In the genomic region with DNA sequence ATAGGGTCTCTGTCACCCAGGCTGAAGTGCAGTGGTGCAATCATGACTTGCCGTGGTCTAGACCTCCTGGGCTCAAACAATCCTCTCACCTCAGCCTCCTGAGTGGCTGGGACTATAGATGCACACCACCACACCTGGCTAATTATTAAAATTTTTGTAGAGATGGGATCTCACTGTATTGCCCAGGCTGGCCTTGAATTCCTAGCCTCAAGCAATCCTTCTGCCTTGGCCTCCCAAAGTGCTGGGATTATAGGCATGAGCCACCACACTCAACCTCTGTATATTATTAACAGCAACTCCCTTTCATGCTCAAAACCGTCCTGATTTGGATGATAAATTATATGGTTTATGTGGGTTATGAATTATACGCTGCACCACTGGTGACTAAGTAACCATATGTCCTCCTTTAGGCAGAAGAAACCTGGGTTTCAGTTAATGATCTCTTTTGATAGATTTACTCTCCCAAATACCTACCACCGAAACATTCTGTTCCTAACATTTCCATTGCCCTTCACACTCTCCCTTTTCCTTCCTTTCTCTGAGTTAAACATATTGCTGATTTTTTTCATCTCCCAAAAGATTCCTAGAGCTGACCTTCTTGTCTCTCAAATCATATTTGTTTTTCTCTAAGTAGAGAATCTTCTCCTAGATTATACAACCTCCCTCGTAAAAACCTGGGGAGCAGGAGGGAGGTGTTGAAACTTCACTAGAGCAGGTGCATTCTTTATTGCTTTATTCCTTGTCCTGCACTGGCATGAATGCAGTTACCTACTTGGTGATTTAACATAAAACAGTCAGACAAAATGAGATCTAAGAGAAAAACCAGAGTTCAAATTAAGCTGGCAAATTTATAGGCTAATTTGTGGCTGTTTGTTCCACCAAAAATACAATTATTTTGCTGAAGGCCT, we compare ENCODE assay signal across 10 cellular contexts. TPM values are rescaled to one million over a fixed set of nuclear protein-coding genes. Genes with fewer than 3 reads are reported as not detected.
DNase-seq lines count a peak whose midpoint lies in the region; ATAC-seq and TF ChIP-seq lines count a peak whose summit lies in the region.
"Had no signal": no experiment of that assay in that cellular context is flagged by ENCODE, and none has a peak within 500 bp of the region (broad histone marks: within the 10 kb centered on the region; RNA-seq: fewer than 3 reads in every experiment).

No MANE protein-coding gene starts in this region.

- peaks cover 3% of the 10 kb centered on the region for H3K4me1 Mint-ChIP-seq in activated naive CD8-positive, alpha-beta T cell (ENCODE audit: low read depth)
- H3K4me1 Mint-ChIP-seq in activated naive CD8-positive, alpha-beta T cell treated with anti-CD3 and anti-CD28 coated beads, Interleukin-2, amount 50 U/mL, for 24 hours = no peaks in the 10 kb centered on the region
- peaks cover 10% of the 10 kb centered on the region for H3K4me1 Mint-ChIP-seq in activated T-helper 2 cell treated with anti-CD3 and anti-CD28 coated beads, Interferon-gamma antibody, Interleukin-2, Interleukin-4, amounts not matched to agents 10 μg/mL and 5 μg/mL and 100 μg/mL, durations not matched to agents 14 hours and 24 hours and 36 hours (ENCODE audit: low read depth)
- peaks cover 3 to 5% (median 4%) of the 10 kb centered on the region in 3 donors for H3K4me1 Mint-ChIP-seq in naive B cell

- peak overlapping the region; percentile 50 for H3K27ac Mint-ChIP-seq in activated naive CD8-positive, alpha-beta T cell
- no peak overlapping the region for H3K27ac Mint-ChIP-seq in activated naive CD8-positive, alpha-beta T cell treated with anti-CD3 and anti-CD28 coated beads, Interleukin-2, amount 50 U/mL, for 24 hours
- H3K27ac Mint-ChIP-seq in activated T-helper 2 cell treated with anti-CD3 and anti-CD28 coated beads, Interferon-gamma antibody, Interleukin-2, Interleukin-4, amounts not matched to agents 10 μg/mL and 5 μg/mL and 100 μg/mL, durations not matched to agents 14 hours and 24 hours and 36 hours = peak overlapping the region; percentile 23
- peak overlapping the region in 4 of 6 donors; percentile 1 to 67 (median 22) for H3K27ac Mint-ChIP-seq in naive B cell

- intact Hi-C loops in activated T-helper 2 cell treated with anti-CD3 and anti-CD28 coated beads, Interferon-gamma antibody, Interleukin-2, Interleukin-4, amounts not matched to agents 10 μg/mL and 5 μg/mL and 100 μg/mL, durations not matched to agents 14 hours and 24 hours and 36 hours (cut with micrococcal nuclease) = no loop called here

- H3K4me3 Mint-ChIP-seq in activated naive CD8-positive, alpha-beta T cell = no peak overlapping the region
- no peak overlapping the region for H3K4me3 Mint-ChIP-seq in activated naive CD8-positive, alpha-beta T cell treated with anti-CD3 and anti-CD28 coated beads, Interleukin-2, amount 50 U/mL, for 24 hours
- no peak overlapping the region for H3K4me3 Mint-ChIP-seq in activated T-helper 2 cell treated with anti-CD3 and anti-CD28 coated beads, Interferon-gamma antibody, Interleukin-2, Interleukin-4, amounts not matched to agents 10 μg/mL and 5 μg/mL and 100 μg/mL, durations not matched to agents 14 hours and 24 hours and 36 hours (ENCODE audit: low read depth)
- no peak overlapping the region for H3K4me3 Mint-ChIP-seq in naive B cell

- no peak for DNase-seq in activated naive CD8-positive, alpha-beta T cell treated with anti-CD3 and anti-CD28 coated beads, Interleukin-2, amount 50 U/mL, for 24 hours
- DNase-seq in LNCaP clone FGC (ENCODE audit: low read depth) (peak; percentile 10), naive B cell (no peak), AML-193 (lab: John Stamatoyannopoulos, UW) (no peak)
- DNase-seq in activated T-helper 2 cell treated with anti-CD3 and anti-CD28 coated beads, Interferon-gamma antibody, Interleukin-2, Interleukin-4, amounts not matched to agents 10 μg/mL and 5 μg/mL and 100 μg/mL, durations not matched to agents 14 hours and 24 hours and 36 hours (ENCODE audit: low spot score) = no peak

- TF ChIP-seq CTCF in LNCaP clone FGC (IDR thresholded peaks at IDR 0.05; ENCODE audit: control insufficient read depth, extremely low read depth, insufficient read depth) = no peak

- ATAC-seq in activated naive CD8-positive, alpha-beta T cell treated with anti-CD3 and anti-CD28 coated beads, Interleukin-2, amount 50 U/mL, for 24 hours = no peak
- ATAC-seq in naive B cell (ENCODE audit: low read depth in 2 of 2) (no peak), GM18519 (IDR thresholded peaks at IDR 0.05; ENCODE audit: low FRiP score, unreplicated experiment) (no peak), HG03439 (IDR thresholded peaks at IDR 0.05; ENCODE audit: unreplicated experiment) (no peak)

- no peak overlapping the region for H3K4me3 ChIP-seq in LNCaP clone FGC (ENCODE audit: low read depth, low read length)

- no peaks in the 10 kb centered on the region for H3K27me3 Mint-ChIP-seq in activated naive CD8-positive, alpha-beta T cell
- H3K27me3 Mint-ChIP-seq in activated naive CD8-positive, alpha-beta T cell treated with anti-CD3 and anti-CD28 coated beads, Interleukin-2, amount 50 U/mL, for 24 hours = no peaks in the 10 kb centered on the region
- no peaks in the 10 kb centered on the region for H3K27me3 Mint-ChIP-seq in activated T-helper 2 cell treated with anti-CD3 and anti-CD28 coated beads, Interferon-gamma antibody, Interleukin-2, Interleukin-4, amounts not matched to agents 10 μg/mL and 5 μg/mL and 100 μg/mL, durations not matched to agents 14 hours and 24 hours and 36 hours (ENCODE audit: low read depth)
- no peaks in the 10 kb centered on the region for H3K27me3 Mint-ChIP-seq in naive B cell

- H3K9me3 Mint-ChIP-seq in activated naive CD8-positive, alpha-beta T cell (ENCODE audit: low read depth) = no peaks in the 10 kb centered on the region
- no peaks in the 10 kb centered on the region for H3K9me3 Mint-ChIP-seq in activated naive CD8-positive, alpha-beta T cell treated with anti-CD3 and anti-CD28 coated beads, Interleukin-2, amount 50 U/mL, for 24 hours
- no peaks in the 10 kb centered on the region for H3K9me3 Mint-ChIP-seq in activated T-helper 2 cell treated with anti-CD3 and anti-CD28 coated beads, Interferon-gamma antibody, Interleukin-2, Interleukin-4, amounts not matched to agents 10 μg/mL and 5 μg/mL and 100 μg/mL, durations not matched to agents 14 hours and 24 hours and 36 hours
- H3K9me3 Mint-ChIP-seq in naive B cell = no peaks in the 10 kb centered on the region

- peaks cover 7% of the 10 kb centered on the region for H3K36me3 Mint-ChIP-seq in activated naive CD8-positive, alpha-beta T cell
- H3K36me3 Mint-ChIP-seq in activated naive CD8-positive, alpha-beta T cell treated with anti-CD3 and anti-CD28 coated beads, Interleukin-2, amount 50 U/mL, for 24 hours (ENCODE audit: low read depth) = peaks cover 7% of the 10 kb centered on the region
- H3K36me3 Mint-ChIP-seq in activated T-helper 2 cell treated with anti-CD3 and anti-CD28 coated beads, Interferon-gamma antibody, Interleukin-2, Interleukin-4, amounts not matched to agents 10 μg/mL and 5 μg/mL and 100 μg/mL, durations not matched to agents 14 hours and 24 hours and 36 hours (ENCODE audit: low read depth) = peaks cover 41% of the 10 kb centered on the region
- H3K36me3 Mint-ChIP-seq in naive B cell = no peaks in the 10 kb centered on the region

RNA-seq across cellular contexts. Expression of a gene that starts 32.9 kb away (rescaled TPM):
- 49.2 and 53.7 TPM in 2 replicates for total RNA-seq in activated T-helper 2 cell treated with anti-CD3 and anti-CD28 coated beads, Interferon-gamma antibody, Interleukin-2, Interleukin-4, amounts not matched to agents 10 μg/mL and 5 μg/mL and 100 μg/mL, durations not matched to agents 14 hours and 24 hours and 36 hours
- 10 to 100 TPM in 4 of 6 donors, 1 to 10 TPM in 2; 8.2 to 18.0 (median 11.9) TPM for polyA plus RNA-seq in naive B cell (ENCODE audit: low read depth in 6 of 6)

RNA-seq across cellular contexts. Expression of a gene that starts 38.3 kb away (rescaled TPM):
- total RNA-seq in activated T-helper 2 cell treated with anti-CD3 and anti-CD28 coated beads, Interferon-gamma antibody, Interleukin-2, Interleukin-4, amounts not matched to agents 10 μg/mL and 5 μg/mL and 100 μg/mL, durations not matched to agents 14 hours and 24 hours and 36 hours = not detected in 2 replicates
- 1 to 10 TPM in 1 of 6 donors, under 1 TPM in 1, not detected in 4; 0.78 to 1.4 TPM for polyA plus RNA-seq in naive B cell (ENCODE audit: low read depth in 6 of 6)
- total RNA-seq: A673, H4 had no signal

RNA-seq across cellular contexts. Expression of a gene that starts 43.4 kb away (rescaled TPM):
- not detected in 2 replicates for total RNA-seq in activated T-helper 2 cell treated with anti-CD3 and anti-CD28 coated beads, Interferon-gamma antibody, Interleukin-2, Interleukin-4, amounts not matched to agents 10 μg/mL and 5 μg/mL and 100 μg/mL, durations not matched to agents 14 hours and 24 hours and 36 hours
- polyA plus RNA-seq in naive B cell (ENCODE audit: low read depth in 6 of 6) = 10 to 100 TPM in 5 of 6 donors, 1 to 10 TPM in 1; 4.7 to 39.3 (median 13.1) TPM
- total RNA-seq: A673, H4 had no signal
